ENCODE assay signal across 8 cellular contexts in genomic region chr9:128786681-128787582, GRCh38. TPM values are rescaled to one million over a fixed set of nuclear protein-coding genes. Genes with fewer than 3 reads are reported as not detected.
DNase-seq lines count a peak whose midpoint lies in the region; ATAC-seq and TF ChIP-seq lines count a peak whose summit lies in the region.

Gene TBC1D13 (plus strand): TSS chr9:128787253. CDS start chr9:128787354, 101 bp downstream.

- TF ChIP-seq POLR2A in erythroblast (IDR thresholded peaks at IDR 0.05; ENCODE audit: low read length), result peak; percentile 61

- peak within 1 kb of the TSS; percentile 65 to 84 for H3K27ac ChIP-seq in mucosa of rectum (ENCODE audit: low read depth in 2 of 2, low read length in 2 of 2)

- peak; percentile 83 for ATAC-seq in GM21619 (IDR thresholded peaks at IDR 0.05; ENCODE audit: unreplicated experiment)

- no peaks in the 10 kb centered on the region for H3K9me3 ChIP-seq in mucosa of rectum (ENCODE audit: control insufficient read depth in 2 of 2, low read length in 2 of 2)

- H3K27me3 ChIP-seq in mucosa of rectum (ENCODE audit: control insufficient read depth in 2 of 2, insufficient read depth in 2 of 2, low read length in 2 of 2), result no peaks in the 10 kb centered on the region

- in situ Hi-C loops in KBM-7 (cut with MboI; ENCODE audit: low pct_unique_long_range_greater_than_20kb, low sequenced_read_pairs), result no loop called here

- peaks cover 9 to 16% of the 10 kb centered on the region in 2 donors for H3K36me3 ChIP-seq in mucosa of rectum (ENCODE audit: control insufficient read depth in 2 of 2, insufficient read depth in 2 of 2, low read length in 2 of 2)

- H3K4me1 ChIP-seq in mucosa of rectum (ENCODE audit: control insufficient read depth in 2 of 2, insufficient read depth in 2 of 2, low read length in 2 of 2), result peaks cover 8 to 11% of the 10 kb centered on the region in 2 donors

- peak within 1 kb of the TSS; percentile 85 to 86 for H3K9ac ChIP-seq in mucosa of rectum (ENCODE audit: low read depth in 1 of 2, low read length in 2 of 2)

- peak; percentile 76 for DNase-seq in DMS114 treated with DMSO at 0.1 percent for 48 hours (lab: John Stamatoyannopoulos, UW; ENCODE audit: unreplicated experiment)
- peak; percentile 90 for DNase-seq in KBM-7
- DNase-seq in activated T-cell treated with anti-CD3 and anti-CD28 coated beads, Interleukin-2, amount 50 U/mL, for 1 hour, result peak; percentile 93
- DNase-seq in erythroblast (lab: John Stamatoyannopoulos, UW), result peak; percentile 93 to 95
- DNase-seq in stimulated activated CD8-positive, alpha-beta memory T cell treated with anti-CD3 and anti-CD28 coated beads, Interleukin-4, amount 100 ng/mL, for 4 hours (ENCODE audit: low read depth in 2 of 2, low spot score in 1 of 2), result peak; percentile 76 to 84

- peak within 1 kb of the TSS; percentile 93 for H3K4me3 ChIP-seq in mucosa of rectum (ENCODE audit: low read length in 2 of 2)

TF ChIP-seq in PFSK-1, 5 proteins besides CTCF, POLR2A, EP300 and RAD21:
- TF ChIP-seq POLR2AphosphoS5 (IDR thresholded peaks at IDR 0.05; ENCODE audit: low read depth, low read length), result peak; percentile 72
- no peak for TF ChIP-seq REST (IDR thresholded peaks at IDR 0.05; ENCODE audit: insufficient read depth in 1 of 2, low read depth in 2 of 2, low read length in 2 of 2)
- TF ChIP-seq FOXP2 (optimal IDR thresholded peaks at IDR 0.05; ENCODE audit: borderline replicate concordance, extremely low read depth, extremely low read length, insufficient read depth), result peak; percentile 71
- TF ChIP-seq TAF1 (IDR thresholded peaks at IDR 0.05; ENCODE audit: borderline replicate concordance, insufficient read depth, low read length), result peak; percentile 75; the same call in 1 of the 2 replicates
- TF ChIP-seq SIN3A (IDR thresholded peaks at IDR 0.05; ENCODE audit: borderline replicate concordance, insufficient read depth, low read length), result 0 out of 2 replicates have a peak, but pooled peaks have one; percentile 7

RNA-seq across cellular contexts. Expression of gene TBC1D13, which starts in this region (rescaled TPM):
- 21.5 TPM for polyA plus RNA-seq in PFSK-1 (2012; ENCODE audit: insufficient read length, low read depth)

Comparison
In these comparisons a context has a peak if more than half of its experiments do, and no peak if none do; other contexts are left out.
1. Peak in every context shown above with its lines: DNase-seq, ATAC-seq, H3K4me3 ChIP-seq and H3K27ac ChIP-seq.